16 cellular contexts compared by ENCODE assay signal in the genomic region with DNA sequence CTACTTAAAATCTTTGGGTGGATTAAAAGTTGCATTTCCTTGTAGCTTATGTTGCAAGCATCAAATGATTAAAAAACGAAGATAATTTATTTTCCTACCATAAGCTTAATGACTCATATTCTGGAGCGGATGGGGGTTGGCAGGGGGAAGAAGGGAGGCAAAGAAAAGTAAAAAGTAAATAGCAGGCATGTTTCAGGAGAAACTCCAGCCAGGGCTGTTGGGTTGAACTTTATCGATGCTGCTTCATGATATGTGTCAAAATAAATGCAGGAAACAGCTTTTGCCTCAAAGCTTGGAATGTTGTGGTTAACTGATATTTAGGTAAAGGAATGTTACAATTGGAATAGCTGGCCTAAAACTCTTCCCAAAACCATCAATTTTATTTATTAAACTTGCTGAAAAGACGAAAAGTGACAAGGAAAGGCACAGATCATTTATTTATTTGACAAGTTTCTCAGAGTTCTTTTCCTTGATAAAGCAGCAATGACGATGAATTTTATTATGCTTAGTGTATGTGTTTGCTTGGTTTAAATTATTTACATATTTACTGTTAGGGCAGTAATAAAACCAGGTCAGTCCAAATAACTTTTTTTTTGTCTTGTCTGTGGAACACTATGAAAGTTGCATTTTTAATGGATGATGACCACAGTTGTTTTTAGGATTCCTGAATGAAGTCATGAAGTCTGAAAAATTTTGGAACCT.
DNase-seq lines count a peak whose midpoint lies in the region; ATAC-seq, FAIRE-seq and TF ChIP-seq lines count a peak whose summit lies in the region.
"Had no signal": no experiment of that assay in that cellular context is flagged by ENCODE, and none has a peak within 500 bp of the region (broad histone marks: within the 10 kb centered on the region; RNA-seq: fewer than 3 reads in every experiment).

No MANE protein-coding gene starts in this region.

- TF ChIP-seq CTCF in BJ (IDR thresholded peaks at IDR 0.05; ENCODE audit: insufficient read depth, low read depth, low read length) = no peak
- no peak for TF ChIP-seq CTCF in RWPE1 (conservative IDR thresholded peaks at IDR 0.05; ENCODE audit: low read depth)
- no peak for TF ChIP-seq CTCF in esophagus squamous epithelium (IDR thresholded peaks at IDR 0.05)
- TF ChIP-seq CTCF in pancreas (IDR thresholded peaks at IDR 0.05) = no peak

- peaks cover 0 to 61% (median 15%) of the 10 kb centered on the region in 3 donors for H3K4me1 ChIP-seq in esophagus squamous epithelium
- H3K4me1 ChIP-seq in pancreas = peaks cover 9 to 39% (median 17%) of the 10 kb centered on the region in 3 donors

- DNase-seq in BJ (ENCODE audit: low read depth) = peak; percentile 97
- DNase-seq in RWPE1 (ENCODE audit: low spot score) = peak; percentile 66
- DNase-seq in esophagus squamous epithelium (lab: John Stamatoyannopoulos, UW) = no peak
- DNase-seq in pancreas = peak in 1 of 6 donors; percentile 34
- no peak for DNase-seq in putamen (ENCODE audit: low spot score)
- DNase-seq in CD1c-positive myeloid dendritic cell (ENCODE audit: extremely low spot score) = no peak
- DNase-seq: activated CD4-positive, alpha-beta T cell treated with anti-CD3 and anti-CD28 coated beads for 36 hours; activated naive CD8-positive, alpha-beta T cell treated with anti-CD3 and anti-CD28 coated beads, Interleukin-2, amount 50 U/mL, for 24 hours; DMS153; GOT3; head of caudate nucleus; mucosa of descending colon; NCI-H1694; RPMI8226 had no signal

- CTCF ChIA-PET in BJ (lab: Yijun Ruan, JAX) (interaction anchor here (0.6 to 1.6 kb wide), 4 partner anchors 10 to 375 kb away, joined by 3 to 10 read pairs (median 4); no protein-coding TSS in a partner anchor), RWPE1 (lab: Yijun Ruan, JAX) (interaction anchor here (0.5 to 0.7 kb wide), 3 partner anchors 14 to 34 kb away, joined by 3 to 5 read pairs (median 4); no protein-coding TSS in a partner anchor)

- intact Hi-C loops in esophagus squamous epithelium (cut with DNase I) (no loop called here), pancreas (cut with DNase I) (no loop called here)

- H3K27ac ChIP-seq in RWPE1 (no peak overlapping the region), esophagus squamous epithelium (peak overlapping the region; percentile 44 to 74 (median 64)), pancreas (peak overlapping the region in 2 of 4 donors; percentile 46 to 65)

- no peak for TF ChIP-seq POLR2A in esophagus squamous epithelium (IDR thresholded peaks at IDR 0.05)
- TF ChIP-seq POLR2A in GM18505 (IDR thresholded peaks at IDR 0.05; ENCODE audit: borderline replicate concordance, extremely low read depth, insufficient read depth, insufficient read length) = no peak

- H3K36me3 ChIP-seq in BJ (ENCODE audit: control insufficient read depth, insufficient read depth, low read length) (no peaks in the 10 kb centered on the region), esophagus squamous epithelium (no peaks in the 10 kb centered on the region), pancreas (no peaks in the 10 kb centered on the region)

- WGBS in esophagus squamous epithelium, 2 donors = 13 to 21% methylated on average over 5 of the region's 5 CpGs
- WGBS in pancreas, 2 donors = 14 to 15% methylated on average over 5 of the region's 5 CpGs

- no peak overlapping the region for H3K4me3 ChIP-seq in BJ (ENCODE audit: low read depth, low read length)
- no peak overlapping the region for H3K4me3 ChIP-seq in esophagus squamous epithelium
- no peak overlapping the region for H3K4me3 ChIP-seq in pancreas
- H3K4me3 ChIP-seq: mucosa of descending colon had no signal

- peak; percentile 47 for FAIRE-seq in pancreas (lab: Jason Lieb, UNC)

- POLR2A ChIA-PET in BJ (lab: Charles Lee) = interaction anchor here (0.6 to 1.0 kb wide), 7 partner anchors 12 to 1384 kb away, joined by 3 to 7 read pairs (median 5); no protein-coding TSS in a partner anchor
- POLR2A ChIA-PET in RWPE1 (lab: Yijun Ruan, JAX; ENCODE audit: low non-redundant PET) = interaction anchor here (0.6 kb wide), 1 partner anchor 293 kb away, joined by 3 read pairs; no protein-coding TSS in a partner anchor

- no peaks in the 10 kb centered on the region for H3K9me3 ChIP-seq in esophagus squamous epithelium
- H3K9me3 ChIP-seq in pancreas = no peaks in the 10 kb centered on the region
- H3K9me3 ChIP-seq: mucosa of descending colon had no signal

- H3K27me3 ChIP-seq in BJ (ENCODE audit: control insufficient read depth, insufficient read depth, low read length) (no peaks in the 10 kb centered on the region), esophagus squamous epithelium (no peaks in the 10 kb centered on the region), pancreas (no peaks in the 10 kb centered on the region)

- peak; percentile 55 to 70 (median 66) for ATAC-seq in pancreas
- ATAC-seq in GM18867 (IDR thresholded peaks at IDR 0.05; ENCODE audit: unreplicated experiment) = no peak
- ATAC-seq in GM18505 (IDR thresholded peaks at IDR 0.05; ENCODE audit: unreplicated experiment) = no peak
- ATAC-seq: activated CD4-positive, alpha-beta T cell treated with anti-CD3 and anti-CD28 coated beads for 36 hours; activated naive CD8-positive, alpha-beta T cell treated with anti-CD3 and anti-CD28 coated beads, Interleukin-2, amount 50 U/mL, for 24 hours; mucosa of descending colon had no signal

Comparison
In these comparisons a context has a peak if more than half of its experiments do, and no peak if none do; other contexts are left out.
1. DNase-seq: peak in BJ (single experiment) and RWPE1 (single experiment); none in esophagus squamous epithelium (single experiment), putamen (single experiment) and CD1c-positive myeloid dendritic cell (single experiment).
2. ATAC-seq: peak in pancreas (4 of 4); none in GM18867 (single experiment) and GM18505 (single experiment).